21 cellular contexts compared by ENCODE assay signal in the genomic region with DNA sequence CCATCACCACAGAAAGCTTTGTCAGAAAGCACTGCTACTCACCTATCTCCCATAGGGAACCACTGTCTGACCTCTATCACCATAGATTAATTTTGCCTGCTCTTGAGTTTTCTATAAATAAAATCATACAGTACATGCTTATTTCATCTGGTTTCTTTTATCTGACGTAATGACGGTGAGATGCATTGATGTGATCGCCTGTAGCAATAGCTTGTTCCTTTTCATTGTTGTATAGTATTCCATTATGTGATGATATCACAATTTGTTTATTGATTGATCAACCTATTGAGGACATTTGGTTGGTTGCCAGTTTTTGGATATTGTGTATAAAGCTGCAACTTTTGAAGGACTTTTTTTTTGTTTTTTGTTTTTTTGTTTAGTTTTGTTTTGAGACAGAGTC. TPM values are rescaled to one million over a fixed set of nuclear protein-coding genes. Genes with fewer than 3 reads are reported as not detected.
DNase-seq lines count a peak whose midpoint lies in the region; ATAC-seq and TF ChIP-seq lines count a peak whose summit lies in the region.
"Had no signal": no experiment of that assay in that cellular context is flagged by ENCODE, and none has a peak within 500 bp of the region (broad histone marks: within the 10 kb centered on the region; RNA-seq: fewer than 3 reads in every experiment).

No MANE protein-coding gene starts in this region.

- no peak for ATAC-seq in activated naive CD8-positive, alpha-beta T cell treated with anti-CD3 and anti-CD28 coated beads, Interleukin-2, amount 50 U/mL, for 24 hours
- no peak for ATAC-seq in stimulated activated memory B cell treated with anti-CD40 and anti-IgM and Interleukin-4, amounts not matched to agents 10 μg/mL and 1 μg/mL and 100 μg/mL, for 72 hours

- H3K4me3 ChIP-seq in HEK293 (ENCODE audit: low read depth, low read length): no peak overlapping the region
- H3K4me3 ChIP-seq: BLaER1 had no signal

- DNase-seq in activated naive CD8-positive, alpha-beta T cell treated with anti-CD3 and anti-CD28 coated beads for 36 hours: no peak
- DNase-seq in activated naive CD8-positive, alpha-beta T cell treated with anti-CD3 and anti-CD28 coated beads, Interleukin-2, amount 50 U/mL, for 24 hours: no peak
- DNase-seq in DMS153 treated with DMSO at 0.1 percent for 48 hours (lab: John Stamatoyannopoulos, UW; ENCODE audit: unreplicated experiment) (no peak), NCI-H2081 (lab: John Stamatoyannopoulos, UW) (no peak)
- DNase-seq: 8988T; ACHN; BE2C; C1 segment of cervical spinal cord; CD4-positive, alpha-beta memory T cell; CD4-positive, CD25-positive, alpha-beta regulatory T cell; CD8-positive, alpha-beta memory T cell; COR-L47; DMS 273 treated with DMSO at 0.1 percent for 48 hours; DMS153; DMS79 treated with DMSO at 0.1 percent for 48 hours; GF-D8 had no signal

- CTCF ChIA-PET in HEK293 (lab: Yijun Ruan, JAX): interaction anchor here (0.6 kb wide), 3 partner anchors 247 to 964 kb away, joined by 3 read pairs; no protein-coding TSS in a partner anchor

- no peak overlapping the region for H3K4me3 Mint-ChIP-seq in activated naive CD8-positive, alpha-beta T cell treated with anti-CD3 and anti-CD28 coated beads for 36 hours
- H3K4me3 Mint-ChIP-seq in activated naive CD8-positive, alpha-beta T cell treated with anti-CD3 and anti-CD28 coated beads, Interleukin-2, amount 50 U/mL, for 24 hours: no peak overlapping the region
- no peak overlapping the region for H3K4me3 Mint-ChIP-seq in stimulated activated memory B cell treated with anti-CD40 and anti-IgM and Interleukin-4, amounts not matched to agents 10 μg/mL and 1 μg/mL and 100 μg/mL, for 72 hours
- H3K4me3 Mint-ChIP-seq: CD14-positive monocyte; CD4-positive, alpha-beta memory T cell; CD4-positive, CD25-positive, alpha-beta regulatory T cell; CD8-positive, alpha-beta memory T cell had no signal

- POLR2A ChIA-PET in HEK293 (lab: Yijun Ruan, JAX): no interaction called here

- H3K36me3 ChIP-seq in HEK293 (ENCODE audit: control insufficient read depth in 2 of 2, insufficient read depth in 1 of 2, low read length in 2 of 2): no peaks in the 10 kb centered on the region
- H3K36me3 ChIP-seq: BE2C had no signal

- H3K27me3 Mint-ChIP-seq in activated naive CD8-positive, alpha-beta T cell treated with anti-CD3 and anti-CD28 coated beads for 36 hours: no peaks in the 10 kb centered on the region
- no peaks in the 10 kb centered on the region for H3K27me3 Mint-ChIP-seq in activated naive CD8-positive, alpha-beta T cell treated with anti-CD3 and anti-CD28 coated beads, Interleukin-2, amount 50 U/mL, for 24 hours
- no peaks in the 10 kb centered on the region for H3K27me3 Mint-ChIP-seq in stimulated activated memory B cell treated with anti-CD40 and anti-IgM and Interleukin-4, amounts not matched to agents 10 μg/mL and 1 μg/mL and 100 μg/mL, for 72 hours
- H3K27me3 Mint-ChIP-seq: CD4-positive, alpha-beta memory T cell; CD4-positive, CD25-positive, alpha-beta regulatory T cell; CD8-positive, alpha-beta memory T cell had no signal

- peaks cover 22% of the 10 kb centered on the region for H3K4me1 Mint-ChIP-seq in activated naive CD8-positive, alpha-beta T cell treated with anti-CD3 and anti-CD28 coated beads for 36 hours
- peaks cover 25% of the 10 kb centered on the region for H3K4me1 Mint-ChIP-seq in activated naive CD8-positive, alpha-beta T cell treated with anti-CD3 and anti-CD28 coated beads, Interleukin-2, amount 50 U/mL, for 24 hours
- peaks cover 50% of the 10 kb centered on the region for H3K4me1 Mint-ChIP-seq in stimulated activated memory B cell treated with anti-CD40 and anti-IgM and Interleukin-4, amounts not matched to agents 10 μg/mL and 1 μg/mL and 100 μg/mL, for 72 hours

- H3K27ac Mint-ChIP-seq in activated naive CD8-positive, alpha-beta T cell treated with anti-CD3 and anti-CD28 coated beads for 36 hours: peak overlapping the region; percentile 94
- H3K27ac Mint-ChIP-seq in activated naive CD8-positive, alpha-beta T cell treated with anti-CD3 and anti-CD28 coated beads, Interleukin-2, amount 50 U/mL, for 24 hours: no peak overlapping the region
- H3K27ac Mint-ChIP-seq in stimulated activated memory B cell treated with anti-CD40 and anti-IgM and Interleukin-4, amounts not matched to agents 10 μg/mL and 1 μg/mL and 100 μg/mL, for 72 hours: peak overlapping the region; percentile 62
- H3K27ac Mint-ChIP-seq: CD14-positive monocyte had no signal

- H3K36me3 Mint-ChIP-seq in activated naive CD8-positive, alpha-beta T cell treated with anti-CD3 and anti-CD28 coated beads for 36 hours: peaks cover 49% of the 10 kb centered on the region
- peaks cover 40% of the 10 kb centered on the region for H3K36me3 Mint-ChIP-seq in activated naive CD8-positive, alpha-beta T cell treated with anti-CD3 and anti-CD28 coated beads, Interleukin-2, amount 50 U/mL, for 24 hours (ENCODE audit: low read depth)
- peaks cover 76% of the 10 kb centered on the region for H3K36me3 Mint-ChIP-seq in stimulated activated memory B cell treated with anti-CD40 and anti-IgM and Interleukin-4, amounts not matched to agents 10 μg/mL and 1 μg/mL and 100 μg/mL, for 72 hours

- H3K27ac ChIP-seq in HEK293 (ENCODE audit: extremely low read depth, low read depth, low read length): no peak overlapping the region
- H3K27ac ChIP-seq: BLaER1 had no signal

- no peaks in the 10 kb centered on the region for H3K4me1 ChIP-seq in HEK293 (ENCODE audit: control insufficient read depth, insufficient read depth, low read length)
- H3K4me1 ChIP-seq: BE2C had no signal

- no peak for TF ChIP-seq CTCF in HEK293 (tag by site-specific recombination; IDR thresholded peaks at IDR 0.05)

- no peaks in the 10 kb centered on the region for H3K9me3 ChIP-seq in HEK293 (ENCODE audit: control insufficient read depth, insufficient read depth, low read depth, low read length)
- H3K9me3 ChIP-seq: BE2C, BLaER1 had no signal

- H3K9me3 Mint-ChIP-seq in activated naive CD8-positive, alpha-beta T cell treated with anti-CD3 and anti-CD28 coated beads for 36 hours: no peaks in the 10 kb centered on the region
- H3K9me3 Mint-ChIP-seq in activated naive CD8-positive, alpha-beta T cell treated with anti-CD3 and anti-CD28 coated beads, Interleukin-2, amount 50 U/mL, for 24 hours: no peaks in the 10 kb centered on the region
- no peaks in the 10 kb centered on the region for H3K9me3 Mint-ChIP-seq in stimulated activated memory B cell treated with anti-CD40 and anti-IgM and Interleukin-4, amounts not matched to agents 10 μg/mL and 1 μg/mL and 100 μg/mL, for 72 hours
- H3K9me3 Mint-ChIP-seq: CD8-positive, alpha-beta memory T cell had no signal

TF ChIP-seq in HEK293, 187 proteins besides CTCF, POLR2A, EP300 and RAD21:
- no peak for TF ChIP-seq ZNF76 (tag by site-specific recombination; IDR thresholded peaks at IDR 0.05; ENCODE audit: borderline replicate concordance, low read depth)
- TF ChIP-seq ZNF146 (tag by site-specific recombination; IDR thresholded peaks at IDR 0.05): peak; percentile 99

RNA-seq across cellular contexts. Expression of a gene that starts 51.9 kb away (rescaled TPM):
- total RNA-seq in activated naive CD8-positive, alpha-beta T cell treated with anti-CD3 and anti-CD28 coated beads for 36 hours: 1 to 10 TPM in 1 of 2 experiments, under 1 TPM in 1; 0.88 to 1.3 TPM
- total RNA-seq: A673 had no signal
